In the genomic region with DNA sequence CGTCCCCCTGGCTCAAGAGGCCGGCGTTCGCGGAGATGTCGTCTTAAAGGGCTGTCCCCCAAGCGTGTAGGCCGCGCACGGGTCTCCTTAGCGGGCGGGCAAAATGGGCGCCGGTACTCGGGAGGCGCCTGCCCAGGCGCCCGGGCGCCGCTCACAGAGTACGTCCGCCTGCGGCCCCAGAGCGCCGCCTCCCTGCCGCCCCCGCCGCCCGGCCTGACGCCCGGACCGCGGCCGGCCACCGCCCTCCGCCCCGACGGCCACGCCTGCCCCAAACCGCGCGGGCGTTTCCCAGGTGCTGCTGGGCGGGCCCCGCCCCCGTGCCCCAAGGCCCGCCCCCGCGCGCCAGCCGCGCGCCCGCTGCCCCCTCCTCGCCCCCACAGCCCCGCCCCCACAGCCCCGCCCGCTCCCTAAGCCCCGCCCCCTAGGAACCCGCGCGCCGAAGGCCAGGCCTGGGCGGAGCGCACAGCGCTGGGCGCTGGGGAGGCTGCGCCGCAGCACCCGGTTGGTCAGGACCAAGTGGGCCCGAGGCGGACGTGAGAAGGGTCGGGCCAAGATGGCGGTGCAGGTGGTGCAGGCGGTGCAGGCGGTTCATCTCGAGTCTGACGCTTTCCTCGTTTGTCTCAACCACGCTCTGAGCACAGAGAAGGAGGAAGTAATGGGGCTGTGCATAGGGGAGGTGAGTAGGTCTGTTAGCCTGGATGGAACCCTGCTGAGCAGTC, we compare ENCODE assay signal across 8 cellular contexts. TPM values are rescaled to one million over a fixed set of nuclear protein-coding genes. Genes with fewer than 3 reads are reported as not detected.
A peak's percentile ranks its signal among the peaks of the same experiment; 100 is the strongest.
DNase-seq lines count a peak whose midpoint lies in the region; ATAC-seq and TF ChIP-seq lines count a peak whose summit lies in the region.

A gene (plus strand): TSS at position 534 of the 719 bp plus-strand sequence. CDS start 20 bp downstream, at position 554.
A gene with protein sequence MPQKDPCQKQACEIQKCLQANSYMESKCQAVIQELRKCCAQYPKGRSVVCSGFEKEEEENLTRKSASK (minus strand): TSS at position 162 of the 719 bp plus-strand sequence. CDS start 7,113 bp downstream, outside the sequence.
A gene with protein sequence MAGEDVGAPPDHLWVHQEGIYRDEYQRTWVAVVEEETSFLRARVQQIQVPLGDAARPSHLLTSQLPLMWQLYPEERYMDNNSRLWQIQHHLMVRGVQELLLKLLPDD (minus strand): TSS at position 162 of the 719 bp plus-strand sequence. CDS start 5,126 bp downstream, outside the sequence.

- POLR2A ChIA-PET in activated CD4-positive, alpha-beta memory T cell treated with anti-CD3 and anti-CD28 coated beads for 36 hours (lab: Charles Lee): no interaction called here

- peaks cover 8% of the 10 kb centered on the region for H3K36me3 ChIP-seq in lower lobe of right lung

- intact Hi-C loops in CD14-positive monocyte (cut with micrococcal nuclease): loop anchor here (5.0 kb wide), 1 partner anchor 44 kb away; a partner anchor contains a TSS
- intact Hi-C loops in activated CD4-positive, alpha-beta memory T cell treated with anti-CD3 and anti-CD28 coated beads for 36 hours (cut with micrococcal nuclease): loop anchor here (1.0 to 5.0 kb wide), 3 partner anchors 14 to 89 kb away; a partner anchor contains a TSS
- intact Hi-C loops in lower lobe of right lung (cut with DNase I): no loop called here

- ATAC-seq in GM19395 (IDR thresholded peaks at IDR 0.05; ENCODE audit: unreplicated experiment): peak; percentile 76
- ATAC-seq in HG03558 (IDR thresholded peaks at IDR 0.05; ENCODE audit: extremely low read depth, unreplicated experiment): peak; percentile 88
- peak; percentile 96 to 98 for ATAC-seq in lower lobe of right lung

- H3K4me1 Mint-ChIP-seq in CD14-positive monocyte: peaks cover 37% of the 10 kb centered on the region
- peaks cover 51% of the 10 kb centered on the region for H3K4me1 Mint-ChIP-seq in activated CD4-positive, alpha-beta memory T cell treated with anti-CD3 and anti-CD28 coated beads for 36 hours (ENCODE audit: low read depth)

- CTCF ChIA-PET in activated CD4-positive, alpha-beta memory T cell treated with anti-CD3 and anti-CD28 coated beads for 36 hours (lab: Charles Lee): interaction anchor here (3.2 kb wide), 1 partner anchor 14 kb away, joined by 12 read pairs; no protein-coding TSS in a partner anchor

- H3K27me3 Mint-ChIP-seq in CD14-positive monocyte (ENCODE audit: low read depth in 3 of 3): peaks cover 0 to 1% (median 0%) of the 10 kb centered on the region in 3 donors
- H3K27me3 Mint-ChIP-seq in activated CD4-positive, alpha-beta memory T cell treated with anti-CD3 and anti-CD28 coated beads for 36 hours: no peaks in the 10 kb centered on the region

- H3K27ac ChIP-seq in lower lobe of right lung: peak within 1 kb of the TSS; percentile 84

- peaks cover 19% of the 10 kb centered on the region for H3K4me1 ChIP-seq in lower lobe of right lung

- DNase-seq in CD14-positive monocyte (ENCODE audit: low spot score): peak; percentile 69
- peak; percentile 95 for DNase-seq in NCI-H774 (lab: John Stamatoyannopoulos, UW)
- peak; percentile 86 for DNase-seq in activated CD4-positive, alpha-beta memory T cell treated with anti-CD3 and anti-CD28 coated beads for 36 hours
- DNase-seq in ecto neural progenitor cell (ENCODE audit: low spot score): peak; percentile 82
- peak; percentile 87 for DNase-seq in lower lobe of right lung
- peak; percentile 39 to 57 (median 49) for DNase-seq in stimulated activated CD4-positive, alpha-beta T cell treated with anti-CD3 and anti-CD28 coated beads, TNF-alpha, amount 100 ng/mL, for 1 hour (ENCODE audit: low read depth in 3 of 3, low spot score in 1 of 3)

- no peak for TF ChIP-seq CTCF in CD14-positive monocyte (IDR thresholded peaks at IDR 0.05)
- no peak for TF ChIP-seq CTCF in lower lobe of right lung (IDR thresholded peaks at IDR 0.05)

- peak within 1 kb of the TSS; percentile 84 to 91 for H3K4me3 Mint-ChIP-seq in CD14-positive monocyte
- H3K4me3 Mint-ChIP-seq in activated CD4-positive, alpha-beta memory T cell treated with anti-CD3 and anti-CD28 coated beads for 36 hours: peak within 1 kb of the TSS; percentile 91

- peaks cover 0 to 8% (median 0%) of the 10 kb centered on the region in 7 donors for H3K9me3 Mint-ChIP-seq in CD14-positive monocyte
- no peaks in the 10 kb centered on the region for H3K9me3 Mint-ChIP-seq in activated CD4-positive, alpha-beta memory T cell treated with anti-CD3 and anti-CD28 coated beads for 36 hours

- peak within 1 kb of the TSS; percentile 93 to 98 (median 97) for H3K27ac Mint-ChIP-seq in CD14-positive monocyte
- H3K27ac Mint-ChIP-seq in activated CD4-positive, alpha-beta memory T cell treated with anti-CD3 and anti-CD28 coated beads for 36 hours: peak within 1 kb of the TSS; percentile 90

- no peaks in the 10 kb centered on the region for H3K27me3 ChIP-seq in lower lobe of right lung (ENCODE audit: low read depth)

- H3K4me3 ChIP-seq in lower lobe of right lung: peak within 1 kb of the TSS; percentile 66

- H3K36me3 Mint-ChIP-seq in CD14-positive monocyte: peaks cover 18 to 27% of the 10 kb centered on the region in 2 donors
- peaks cover 27% of the 10 kb centered on the region for H3K36me3 Mint-ChIP-seq in activated CD4-positive, alpha-beta memory T cell treated with anti-CD3 and anti-CD28 coated beads for 36 hours

- no peaks in the 10 kb centered on the region for H3K9me3 ChIP-seq in lower lobe of right lung

RNA-seq across cellular contexts. Expression of the first gene that starts in this region (rescaled TPM):
- 10 to 100 TPM in 1 of 2 donors, 1 to 10 TPM in 1; 10.0 to 21.7 TPM for polyA plus RNA-seq in CD14-positive monocyte
- 10 to 100 TPM; 24.4 to 26.7 TPM for total RNA-seq in activated CD4-positive, alpha-beta memory T cell treated with anti-CD3 and anti-CD28 coated beads for 36 hours
- 17.3 TPM for total RNA-seq in lower lobe of right lung

RNA-seq across cellular contexts. Expression of the second gene that starts in this region (rescaled TPM):
- polyA plus RNA-seq in CD14-positive monocyte: 10 to 100 TPM; 10.1 to 11.1 TPM
- 1 to 10 TPM; 4.9 to 7.2 TPM for total RNA-seq in activated CD4-positive, alpha-beta memory T cell treated with anti-CD3 and anti-CD28 coated beads for 36 hours
- 6.9 TPM for total RNA-seq in lower lobe of right lung

RNA-seq across cellular contexts. Expression of the third gene that starts in this region (rescaled TPM):
- polyA plus RNA-seq in CD14-positive monocyte: 10 to 100 TPM; 14.8 to 23.3 TPM
- total RNA-seq in activated CD4-positive, alpha-beta memory T cell treated with anti-CD3 and anti-CD28 coated beads for 36 hours: 10 to 100 TPM; 16.2 to 19.2 TPM
- total RNA-seq in lower lobe of right lung: 13.2 TPM

Comparison
In these comparisons a context has a peak if more than half of its experiments do, and no peak if none do; other contexts are left out.
1. Peak in every context shown above with its lines: DNase-seq, ATAC-seq, H3K4me3 ChIP-seq and H3K27ac ChIP-seq.